In genomic region chr17:46782250-46782953, GRCh38 we compare ENCODE assay signal across 8 cellular contexts. TPM values are rescaled to one million over a fixed set of nuclear protein-coding genes. Genes with fewer than 3 reads are reported as not detected.
DNase-seq lines count a peak whose midpoint lies in the region; ATAC-seq, FAIRE-seq and TF ChIP-seq lines count a peak whose summit lies in the region.

No MANE protein-coding gene starts in this region.

- H3K9me2 ChIP-seq in MM.1S (replicated peaks; ENCODE audit: insufficient read depth, low read length) = no peaks in the 10 kb centered on the region

- no peak overlapping the region for H3K27ac ChIP-seq in MM.1S (ENCODE audit: low read length)

- no peaks in the 10 kb centered on the region for H3F3A ChIP-seq in MM.1S (ENCODE audit: insufficient read depth, low read length)

- no peaks in the 10 kb centered on the region for H4K20me1 ChIP-seq in MM.1S (ENCODE audit: insufficient read depth, low read length)

- no peaks in the 10 kb centered on the region for H3K9me3 ChIP-seq in MM.1S (replicated peaks; ENCODE audit: insufficient read depth, low read length)

- no peaks in the 10 kb centered on the region for H3K79me2 ChIP-seq in MM.1S (ENCODE audit: low read length)

- H3K36me3 ChIP-seq in MM.1S (replicated peaks; ENCODE audit: insufficient read depth, low read length) (no peaks in the 10 kb centered on the region), bronchial epithelial cell (ENCODE audit: control insufficient read depth, insufficient read depth, low read length) (no peaks in the 10 kb centered on the region)

- H3K9ac ChIP-seq in MM.1S (ENCODE audit: low read length) = no peak overlapping the region

- H3K9me3 Mint-ChIP-seq in natural killer cell = no peaks in the 10 kb centered on the region

- ATAC-seq in natural killer cell = peak in 2 of 3 donors; percentile 36 to 72
- ATAC-seq in GM21825 (IDR thresholded peaks at IDR 0.05; ENCODE audit: unreplicated experiment) = no peak

- no peak overlapping the region for H3K4me3 Mint-ChIP-seq in natural killer cell

- H3K4me2 ChIP-seq in MM.1S (ENCODE audit: low read depth, low read length) = no peak overlapping the region

- no peaks in the 10 kb centered on the region for H3K4me1 Mint-ChIP-seq in natural killer cell

- H3K27ac Mint-ChIP-seq in natural killer cell = no peak overlapping the region

- 0 out of 2 replicates have a peak overlapping the region, but pooled peaks have one; percentile 31 for H2AFZ ChIP-seq in MM.1S (ENCODE audit: low read length)

- FAIRE-seq in bronchial epithelial cell (lab: Jason Lieb, UNC) = peak; percentile 55

- no peaks in the 10 kb centered on the region for H3K4me1 ChIP-seq in MM.1S (ENCODE audit: low read length)

- peaks cover 0 to 13% of the 10 kb centered on the region in 2 donors for H3K27me3 Mint-ChIP-seq in natural killer cell (ENCODE audit: low read depth in 2 of 2)

- H3K27me3 ChIP-seq in MM.1S (replicated peaks; ENCODE audit: insufficient read depth, low read length) (peaks cover 21% of the 10 kb centered on the region), bronchial epithelial cell (ENCODE audit: control insufficient read depth, insufficient read depth, low read length) (peaks cover 4% of the 10 kb centered on the region)

- TF ChIP-seq CTCF in MM.1S (IDR thresholded peaks at IDR 0.05; ENCODE audit: low read length) = peak; percentile 67
- peak; percentile 87 for TF ChIP-seq CTCF in bronchial epithelial cell (IDR thresholded peaks at IDR 0.05; ENCODE audit: insufficient read depth, low read length, severe bottlenecking)
- peak; percentile 31 for TF ChIP-seq CTCF in natural killer cell (IDR thresholded peaks at IDR 0.05)

- DNase-seq in NCI-H2196 (lab: John Stamatoyannopoulos, UW; ENCODE audit: unreplicated experiment) = peak; percentile 56
- no peak for DNase-seq in NCI-H2196 treated with DMSO at 0.1 percent for 48 hours (lab: John Stamatoyannopoulos, UW; ENCODE audit: unreplicated experiment)
- DNase-seq in MM.1S = peak; percentile 30
- DNase-seq in bronchial epithelial cell (ENCODE audit: low read depth) = peak; percentile 35
- DNase-seq in natural killer cell = no peak
- no peak for DNase-seq in mucosa of gallbladder (ENCODE audit: low spot score)
- no peak for DNase-seq in Ammon's horn (ENCODE audit: low spot score)

- intact Hi-C loops in natural killer cell (cut with micrococcal nuclease) = no loop called here

- H3K4me3 ChIP-seq in MM.1S (ENCODE audit: low read length) (no peak overlapping the region), bronchial epithelial cell (ENCODE audit: low read depth, low read length) (no peak overlapping the region)

- H3K36me3 Mint-ChIP-seq in natural killer cell = no peaks in the 10 kb centered on the region

RNA-seq across cellular contexts. Expression of gene WNT3, which starts 36.1 kb away (rescaled TPM):
- total RNA-seq in bronchial epithelial cell = 0.79 and 1.0 TPM in 2 replicates
- total RNA-seq in natural killer cell = 1 to 10 TPM in 1 of 3 donors, under 1 TPM in 2; 0.07 to 1.4 (median 0.30) TPM
- total RNA-seq in mucosa of gallbladder = 0.52 TPM

Comparison
In these comparisons a context has a peak if more than half of its experiments do, and no peak if none do; other contexts are left out.
1. DNase-seq: peak in NCI-H2196 (single experiment), MM.1S (single experiment) and bronchial epithelial cell (single experiment); none in NCI-H2196 treated with DMSO at 0.1 percent for 48 hours (single experiment), natural killer cell (single experiment), mucosa of gallbladder (single experiment) and Ammon's horn (single experiment).
2. CTCF ChIP-seq: peak in every context shown above with its lines; median percentile 87 in bronchial epithelial cell; 67 in MM.1S; 31 in natural killer cell.